Comparison of ENCODE assay signal across 1 cellular context in genomic region chr6:2634151-2634964, GRCh38.
TF ChIP-seq lines count a peak whose summit lies in the region.

No MANE protein-coding gene starts in this region.

TF ChIP-seq in HepG2, 621 proteins besides CTCF, POLR2A, EP300 and RAD21 (continued from another document and continues in another):
- TF ChIP-seq NPAS2 (CRISPR knock-in tag; IDR thresholded peaks at IDR 0.05; ENCODE audit: borderline replicate concordance) (no peak), ZNF317 (CRISPR knock-in tag; IDR thresholded peaks at IDR 0.05) (peak; percentile 36; the same call in 1 of the 2 replicates), RARG (CRISPR knock-in tag; IDR thresholded peaks at IDR 0.05; ENCODE audit: low read depth) (no peak), FOXA1 (IDR thresholded peaks at IDR 0.05) (no peak), FOXA1 (CRISPR knock-in tag; IDR thresholded peaks at IDR 0.05) (no peak), PBX3 (CRISPR knock-in tag; IDR thresholded peaks at IDR 0.05; ENCODE audit: borderline replicate concordance) (no peak), ZNF724P (CRISPR knock-in tag; IDR thresholded peaks at IDR 0.05; ENCODE audit: borderline replicate concordance) (no peak; the same call in 1 of the 2 replicates), HMG20A (CRISPR knock-in tag; IDR thresholded peaks at IDR 0.05; ENCODE audit: borderline replicate concordance) (no peak), EZH2 (conservative IDR thresholded peaks at IDR 0.05; ENCODE audit: low read depth, low read length) (no peak), ZBTB10 (CRISPR knock-in tag; IDR thresholded peaks at IDR 0.05; ENCODE audit: borderline replicate concordance) (peak; percentile 58; the same call in 1 of the 2 replicates), ZNF660 (CRISPR knock-in tag; IDR thresholded peaks at IDR 0.05; ENCODE audit: borderline replicate concordance, low read depth) (no peak), MTA3 (CRISPR knock-in tag; IDR thresholded peaks at IDR 0.05) (no peak), ZNF232 (CRISPR knock-in tag; IDR thresholded peaks at IDR 0.05; ENCODE audit: borderline replicate concordance) (peak; percentile 50; the same call in 1 of the 2 replicates), U2AF1 (optimal IDR thresholded peaks at IDR 0.05; ENCODE audit: low read depth, low read length) (no peak), ZNF687 (CRISPR knock-in tag; IDR thresholded peaks at IDR 0.05) (peak; percentile 91), GPBP1L1 (CRISPR knock-in tag; IDR thresholded peaks at IDR 0.05) (no peak), ZNF292 (CRISPR knock-in tag; IDR thresholded peaks at IDR 0.05; ENCODE audit: borderline replicate concordance, low read depth) (no peak), PREB (CRISPR knock-in tag; IDR thresholded peaks at IDR 0.05) (no peak), ZFY (CRISPR knock-in tag; IDR thresholded peaks at IDR 0.05) (peak; percentile 60), ETV6 (CRISPR knock-in tag; conservative IDR thresholded peaks at IDR 0.05) (no peak), ZNF18 (CRISPR knock-in tag; IDR thresholded peaks at IDR 0.05; ENCODE audit: insufficient replicate concordance) (no peak), ZNF691 (CRISPR knock-in tag; IDR thresholded peaks at IDR 0.05; ENCODE audit: borderline replicate concordance, low read depth) (peak; percentile 87; the same call in 1 of the 2 replicates), ELF3 (CRISPR knock-in tag; IDR thresholded peaks at IDR 0.05) (peak; percentile 47; the same call in 1 of the 2 replicates), ZKSCAN8 (CRISPR knock-in tag; IDR thresholded peaks at IDR 0.05; ENCODE audit: borderline replicate concordance) (no peak), MTERF4 (CRISPR knock-in tag; IDR thresholded peaks at IDR 0.05) (no peak), ATM (IDR thresholded peaks at IDR 0.05; ENCODE audit: borderline replicate concordance) (no peak), ZEB1 (IDR thresholded peaks at IDR 0.05; ENCODE audit: insufficient replicate concordance, low read depth) (no peak), DPF2 (CRISPR knock-in tag; IDR thresholded peaks at IDR 0.05; ENCODE audit: borderline replicate concordance, low read depth) (no peak), NR1H2 (CRISPR knock-in tag; IDR thresholded peaks at IDR 0.05; ENCODE audit: borderline replicate concordance, low read depth) (no peak), NFE2 (CRISPR knock-in tag; IDR thresholded peaks at IDR 0.05) (no peak), E2F2 (CRISPR knock-in tag; IDR thresholded peaks at IDR 0.05; ENCODE audit: borderline replicate concordance) (0 out of 2 replicates have a peak, but pooled peaks have one; percentile 58), ZNF768 (CRISPR knock-in tag; IDR thresholded peaks at IDR 0.05) (no peak), FOXO1 (CRISPR knock-in tag; IDR thresholded peaks at IDR 0.05) (no peak), BCLAF1 (IDR thresholded peaks at IDR 0.05) (no peak), GLMP (CRISPR knock-in tag; IDR thresholded peaks at IDR 0.05; ENCODE audit: borderline replicate concordance) (no peak), POLR2G (IDR thresholded peaks at IDR 0.05; ENCODE audit: low read depth, low read length) (no peak), ARNT2 (CRISPR knock-in tag; IDR thresholded peaks at IDR 0.05; ENCODE audit: low read depth) (no peak), GLI4 (CRISPR knock-in tag; IDR thresholded peaks at IDR 0.05; ENCODE audit: borderline replicate concordance) (no peak), FOXP1 (IDR thresholded peaks at IDR 0.05) (no peak), FOXP1 (CRISPR knock-in tag; IDR thresholded peaks at IDR 0.05) (no peak), MIER2 (CRISPR knock-in tag; IDR thresholded peaks at IDR 0.05) (no peak)
